Comparison of ENCODE assay signal across 34 cellular contexts in the genomic region with DNA sequence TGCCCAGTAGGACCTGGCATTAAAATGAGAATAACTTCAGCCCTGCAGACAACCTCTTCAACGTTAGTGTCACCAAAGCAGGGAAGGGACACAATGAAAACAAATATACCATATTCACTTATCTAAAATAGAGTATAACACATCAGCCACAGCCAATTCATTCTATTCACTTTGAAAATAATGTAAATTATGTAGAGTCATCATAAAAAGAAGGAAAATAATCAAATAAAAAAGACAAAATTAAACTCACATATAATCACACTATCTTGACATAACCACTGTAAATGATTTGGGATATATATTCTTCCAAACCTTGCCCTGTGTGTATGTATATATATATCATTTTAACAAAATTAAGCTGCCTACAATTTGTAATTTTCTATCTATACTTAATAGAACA.
"Had no signal": no experiment of that assay in that cellular context is flagged by ENCODE, and none has a peak within 500 bp of the region (broad histone marks: within the 10 kb centered on the region; RNA-seq: fewer than 3 reads in every experiment).

No MANE protein-coding gene starts in this region.

- H3K36me3 ChIP-seq: brain microvascular endothelial cell, MG63 had no signal

- H3K9me3 Mint-ChIP-seq: activated B cell treated with CpG ODN at 0.5 μM for 24 hours; activated CD4-positive, alpha-beta memory T cell treated with anti-CD3 and anti-CD28 coated beads for 36 hours; activated naive CD4-positive, alpha-beta T cell treated with anti-CD3 and anti-CD28 coated beads, Interleukin-2, amount 10 ng/mL, durations not matched to agents 7 days and 5 days; activated naive CD8-positive, alpha-beta T cell treated with anti-CD3 and anti-CD28 coated beads, Interleukin-2, amount 50 U/mL, for 24 hours; activated T-cell treated with anti-CD3 and anti-CD28 coated beads, Interleukin-2, amount 50 U/mL, for 4 hours; activated T-helper 1 cell treated with anti-CD3 and anti-CD28 coated beads, Interleukin-12 subunit alpha, Interleukin-12 subunit beta, Interleukin-2, Interleukin-4 antibody, amounts not matched to agents 30 ng/mL and 10 ng/mL and 1 ng/mL, durations not matched to agents 14 hours and 24 hours and 36 hours had no signal

- H3K27me3 ChIP-seq: brain microvascular endothelial cell, MG63 had no signal

- H3K4me3 ChIP-seq: MG63 had no signal

- DNase-seq: activated B cell treated with CpG ODN at 0.5 μM for 24 hours; activated CD4-positive, alpha-beta memory T cell treated with anti-CD3 and anti-CD28 coated beads for 36 hours; activated CD4-positive, alpha-beta T cell treated with anti-CD3 and anti-CD28 coated beads for 4 hours; activated CD4-positive, alpha-beta T cell treated with anti-CD3 and anti-CD28 coated beads, Interleukin-2, amount 50 U/mL, for 1 hour; activated CD4-positive, CD25-positive, alpha-beta regulatory T cell treated with anti-CD3 and anti-CD28 coated beads, Interleukin-2, amount 50 U/mL, for 72 hours; activated CD8-positive, alpha-beta memory T cell treated with anti-CD3 and anti-CD28 coated beads, Interleukin-2, amount 50 U/mL, for 4 hours; activated gamma-delta T cell treated with Interleukin-2 at 50 U/mL for 16 hours; activated naive CD4-positive, alpha-beta T cell treated with anti-CD3 and anti-CD28 coated beads, Interleukin-2, amount 10 ng/mL, durations not matched to agents 7 days and 5 days; activated naive CD8-positive, alpha-beta T cell treated with anti-CD3 and anti-CD28 coated beads, Interleukin-2, amount 50 U/mL, for 24 hours; activated T-cell treated with anti-CD3 and anti-CD28 coated beads for 4 hours; activated T-cell treated with anti-CD3 and anti-CD28 coated beads, Interleukin-2, amount 50 U/mL, for 4 hours; aorta; central memory CD4-positive, alpha-beta T cell; Kasumi-1; MG63; NCI-H1048; NCI-H1105 treated with DMSO at 0.1 percent for 48 hours; NCI-H1436; NCI-H1694; NCI-H1930; NCI-H2081 treated with DMSO at 0.1 percent for 48 hours; NCI-H345; NCI-H524 treated with DMSO at 0.1 percent for 48 hours; SIG-M5; SW 1271; T-helper 1 cell; T-helper 2 cell; T-helper 9 cell had no signal

- ATAC-seq: activated naive CD8-positive, alpha-beta T cell treated with anti-CD3 and anti-CD28 coated beads, Interleukin-2, amount 50 U/mL, for 24 hours; activated T-cell treated with anti-CD3 and anti-CD28 coated beads, Interleukin-2, amount 50 U/mL, for 4 hours; Panc1; SK-N-SH treated with all-trans-retinoic acid at 6 μM for 48 hours had no signal

- H3K9me3 ChIP-seq: MG63 had no signal

- H3K4me1 Mint-ChIP-seq: activated B cell treated with CpG ODN at 0.5 μM for 24 hours; activated naive CD4-positive, alpha-beta T cell treated with anti-CD3 and anti-CD28 coated beads, Interleukin-2, amount 10 ng/mL, durations not matched to agents 7 days and 5 days; activated naive CD8-positive, alpha-beta T cell treated with anti-CD3 and anti-CD28 coated beads, Interleukin-2, amount 50 U/mL, for 24 hours had no signal

- H3K36me3 Mint-ChIP-seq: activated CD4-positive, alpha-beta memory T cell treated with anti-CD3 and anti-CD28 coated beads for 36 hours; activated naive CD4-positive, alpha-beta T cell treated with anti-CD3 and anti-CD28 coated beads, Interleukin-2, amount 10 ng/mL, durations not matched to agents 7 days and 5 days; activated naive CD8-positive, alpha-beta T cell had no signal

- H3K4me3 Mint-ChIP-seq: activated B cell treated with CpG ODN at 0.5 μM for 24 hours; activated CD4-positive, alpha-beta memory T cell treated with anti-CD3 and anti-CD28 coated beads for 36 hours; activated naive CD4-positive, alpha-beta T cell treated with anti-CD3 and anti-CD28 coated beads, Interleukin-2, amount 10 ng/mL, durations not matched to agents 7 days and 5 days; activated naive CD8-positive, alpha-beta T cell; activated naive CD8-positive, alpha-beta T cell treated with anti-CD3 and anti-CD28 coated beads, Interleukin-2, amount 50 U/mL, for 24 hours; activated T-cell treated with anti-CD3 and anti-CD28 coated beads, Interleukin-2, amount 50 U/mL, for 4 hours; activated T-helper 1 cell treated with anti-CD3 and anti-CD28 coated beads, Interleukin-12 subunit alpha, Interleukin-12 subunit beta, Interleukin-2, Interleukin-4 antibody, amounts not matched to agents 30 ng/mL and 10 ng/mL and 1 ng/mL, durations not matched to agents 14 hours and 24 hours and 36 hours had no signal

- H3K27ac Mint-ChIP-seq: activated B cell treated with CpG ODN at 0.5 μM for 24 hours; activated CD4-positive, alpha-beta memory T cell treated with anti-CD3 and anti-CD28 coated beads for 36 hours; activated naive CD4-positive, alpha-beta T cell treated with anti-CD3 and anti-CD28 coated beads, Interleukin-2, amount 10 ng/mL, durations not matched to agents 7 days and 5 days; activated naive CD8-positive, alpha-beta T cell; activated naive CD8-positive, alpha-beta T cell treated with anti-CD3 and anti-CD28 coated beads, Interleukin-2, amount 50 U/mL, for 24 hours; activated T-helper 1 cell treated with anti-CD3 and anti-CD28 coated beads, Interleukin-12 subunit alpha, Interleukin-12 subunit beta, Interleukin-2, Interleukin-4 antibody, amounts not matched to agents 30 ng/mL and 10 ng/mL and 1 ng/mL, durations not matched to agents 14 hours and 24 hours and 36 hours had no signal

- H3K27ac ChIP-seq: brain microvascular endothelial cell, VCaP had no signal
